In genomic region chr12:117018276-117018675, GRCh38 we compare ENCODE assay signal across 24 cellular contexts.
"Had no signal": no experiment of that assay in that cellular context is flagged by ENCODE, and none has a peak within 500 bp of the region (broad histone marks: within the 10 kb centered on the region; RNA-seq: fewer than 3 reads in every experiment).

No MANE protein-coding gene starts in this region.

- H3K9me3 Mint-ChIP-seq: type B pancreatic cell had no signal

- H3K9ac ChIP-seq: parathyroid adenoma had no signal

- H3K27ac ChIP-seq: left lung, neutrophil, parathyroid adenoma, psoas muscle, right lobe of liver, tibial nerve, vagina had no signal

- H3K27me3 ChIP-seq: left lung, neutrophil, right lobe of liver, tibial nerve, vagina had no signal

- H3K4me1 Mint-ChIP-seq: immature natural killer cell, memory B cell, nephron had no signal

- H3K27ac Mint-ChIP-seq: immature natural killer cell, nephron, type B pancreatic cell had no signal

- H3K9me3 ChIP-seq: neutrophil, right lobe of liver, vagina had no signal

- H3K36me3 ChIP-seq: right lobe of liver had no signal

- H3K4me1 ChIP-seq: left lung, parathyroid adenoma, psoas muscle, right lobe of liver, tibial nerve, vagina had no signal

- H3K4me3 ChIP-seq: left lung, lung, psoas muscle, right lobe of liver, tibial nerve, vagina had no signal

- H3K4me3 Mint-ChIP-seq: immature natural killer cell; memory B cell; naive thymus-derived CD8-positive, alpha-beta T cell; nephron; neural crest cell; stimulated activated naive B cell treated with anti-CD40 and anti-IgM and Interleukin-4, amounts not matched to agents 10 μg/mL and 1 μg/mL and 100 μg/mL, for 72 hours; type B pancreatic cell had no signal

- DNase-seq: hypothalamus; immature natural killer cell; kidney; left colon; left lung; naive thymus-derived CD8-positive, alpha-beta T cell; occipital lobe; psoas muscle; right lobe of liver; stimulated activated CD4-positive, alpha-beta T cell treated with anti-CD3 and anti-CD28 coated beads, Interleukin-12 subunit alpha, Interleukin-12 subunit beta, amount 100 ng/mL, for 4 hours; stimulated activated CD4-positive, alpha-beta T cell treated with anti-CD3 and anti-CD28 coated beads, Interleukin-15, amount 100 ng/mL, for 24 hours; stimulated activated CD4-positive, alpha-beta T cell treated with anti-CD3 and anti-CD28 coated beads, Interleukin-2, amount 100 ng/mL, for 24 hours; stimulated activated CD4-positive, alpha-beta T cell treated with anti-CD3 and anti-CD28 coated beads, Interleukin-4, amount 100 ng/mL, for 1 hour; stimulated activated naive B cell treated with anti-CD40 and anti-IgM and Interleukin-4, amounts not matched to agents 10 μg/mL and 1 μg/mL and 100 μg/mL, for 72 hours; stimulated activated naive CD8-positive, alpha-beta T cell treated with anti-CD3 and anti-CD28 coated beads, Interleukin-15, Interleukin-2, amounts not matched to agents 100 U/mL and 50 U/mL, for 24 hours had no signal

- H3K79me2 ChIP-seq: parathyroid adenoma had no signal

- H2AFZ ChIP-seq: parathyroid adenoma had no signal

- H3K27me3 Mint-ChIP-seq: memory B cell; naive thymus-derived CD8-positive, alpha-beta T cell; stimulated activated naive B cell treated with anti-CD40 and anti-IgM and Interleukin-4, amounts not matched to agents 10 μg/mL and 1 μg/mL and 100 μg/mL, for 72 hours; type B pancreatic cell had no signal
